Comparison of ENCODE assay signal across 12 cellular contexts in genomic region chr14:57247283-57247682, GRCh38.
"Had no signal": no experiment of that assay in that cellular context is flagged by ENCODE, and none has a peak within 500 bp of the region (broad histone marks: within the 10 kb centered on the region; RNA-seq: fewer than 3 reads in every experiment).

No MANE protein-coding gene starts in this region.

- H3K9me3 Mint-ChIP-seq: activated naive CD8-positive, alpha-beta T cell treated with anti-CD3 and anti-CD28 coated beads, Interleukin-2, amount 10 ng/mL, durations not matched to agents 7 days and 5 days; stimulated activated naive B cell treated with anti-CD40 and anti-IgM and Interleukin-4, amounts not matched to agents 10 μg/mL and 1 μg/mL and 100 μg/mL, for 72 hours had no signal

- H3K27me3 ChIP-seq: gastrocnemius medialis, heart right ventricle, transverse colon, vagina had no signal

- H3K9me3 ChIP-seq: gastrocnemius medialis, heart right ventricle, transverse colon, vagina had no signal

- ATAC-seq: activated CD4-positive, CD25-positive, alpha-beta regulatory T cell treated with anti-CD3 and anti-CD28 coated beads, Interleukin-2, amount 50 U/mL, for 24 hours; gastrocnemius medialis; heart right ventricle; stimulated activated naive B cell treated with anti-CD40 and anti-IgM and Interleukin-4, amounts not matched to agents 10 μg/mL and 1 μg/mL and 100 μg/mL, for 72 hours had no signal

- H3K4me3 ChIP-seq: gastrocnemius medialis, heart right ventricle, transverse colon, vagina had no signal

- DNase-seq: activated naive CD4-positive, alpha-beta T cell; activated naive CD8-positive, alpha-beta T cell treated with anti-CD3 and anti-CD28 coated beads, Interleukin-2, amount 10 ng/mL, durations not matched to agents 7 days and 5 days; anterior cingulate cortex; effector CD8-positive, alpha-beta T cell; gastrocnemius medialis; heart right ventricle; stimulated activated CD4-positive, alpha-beta T cell treated with anti-CD3 and anti-CD28 coated beads, Interleukin-2, amount 100 ng/mL, for 48 hours; stimulated activated naive B cell treated with anti-CD40 and anti-IgM and Interleukin-4, amounts not matched to agents 10 μg/mL and 1 μg/mL and 100 μg/mL, for 72 hours; T-helper 9 cell; transverse colon had no signal

- H3K4me3 Mint-ChIP-seq: activated naive CD8-positive, alpha-beta T cell treated with anti-CD3 and anti-CD28 coated beads, Interleukin-2, amount 10 ng/mL, durations not matched to agents 7 days and 5 days; stimulated activated naive B cell treated with anti-CD40 and anti-IgM and Interleukin-4, amounts not matched to agents 10 μg/mL and 1 μg/mL and 100 μg/mL, for 72 hours had no signal

- H3K27ac ChIP-seq: gastrocnemius medialis, heart right ventricle, transverse colon, vagina had no signal

- H3K36me3 ChIP-seq: vagina had no signal

- H3K27me3 Mint-ChIP-seq: activated naive CD8-positive, alpha-beta T cell treated with anti-CD3 and anti-CD28 coated beads, Interleukin-2, amount 10 ng/mL, durations not matched to agents 7 days and 5 days; stimulated activated naive B cell treated with anti-CD40 and anti-IgM and Interleukin-4, amounts not matched to agents 10 μg/mL and 1 μg/mL and 100 μg/mL, for 72 hours had no signal

- H3K27ac Mint-ChIP-seq: activated naive CD8-positive, alpha-beta T cell treated with anti-CD3 and anti-CD28 coated beads, Interleukin-2, amount 10 ng/mL, durations not matched to agents 7 days and 5 days; stimulated activated naive B cell treated with anti-CD40 and anti-IgM and Interleukin-4, amounts not matched to agents 10 μg/mL and 1 μg/mL and 100 μg/mL, for 72 hours had no signal

- H3K4me1 ChIP-seq: transverse colon, vagina had no signal
